ENCODE assay signal across 11 cellular contexts in the genomic region with DNA sequence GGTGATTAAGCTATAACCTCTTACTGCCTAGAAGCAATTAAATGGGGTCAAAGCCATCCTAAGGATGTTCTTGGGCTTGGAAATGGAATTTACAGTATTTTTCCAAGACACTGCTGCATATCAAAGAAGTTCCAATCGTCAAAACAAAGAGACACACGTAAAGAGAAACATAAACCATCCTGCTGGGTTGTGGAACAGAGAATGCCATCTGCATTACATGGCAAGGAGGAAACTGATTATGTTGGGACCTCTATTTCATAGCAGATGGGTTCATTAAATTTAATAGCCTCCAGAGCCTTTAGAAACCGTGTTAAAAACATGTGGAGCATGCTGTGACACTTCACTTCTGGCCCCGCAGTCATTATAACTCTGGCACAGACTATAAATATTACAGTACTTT.
"Had no signal": no experiment of that assay in that cellular context is flagged by ENCODE, and none has a peak within 500 bp of the region (broad histone marks: within the 10 kb centered on the region; RNA-seq: fewer than 3 reads in every experiment).

No MANE protein-coding gene starts in this region.

- H3K4me3 Mint-ChIP-seq: activated CD4-positive, alpha-beta memory T cell treated with anti-CD3 and anti-CD28 coated beads, Interleukin-2, amount 10 ng/mL, durations not matched to agents 7 days and 5 days; activated naive CD8-positive, alpha-beta T cell treated with anti-CD3 and anti-CD28 coated beads for 36 hours; memory B cell; nephron; stimulated activated naive CD8-positive, alpha-beta T cell treated with anti-CD3 and anti-CD28 coated beads, Interleukin-15, Interleukin-2, amounts not matched to agents 100 ng/mL and 50 ng/mL, for 24 hours had no signal

- H3K27me3 ChIP-seq: breast epithelium, left lung, upper lobe of right lung had no signal

- H3K27ac ChIP-seq: breast epithelium, left lung, upper lobe of right lung had no signal

- H3K9me3 ChIP-seq: breast epithelium, left lung, upper lobe of right lung had no signal

- H3K36me3 ChIP-seq: breast epithelium, left lung, upper lobe of right lung had no signal

- H3K27me3 Mint-ChIP-seq: activated CD4-positive, alpha-beta memory T cell treated with anti-CD3 and anti-CD28 coated beads, Interleukin-2, amount 10 ng/mL, durations not matched to agents 7 days and 5 days; stimulated activated naive CD8-positive, alpha-beta T cell treated with anti-CD3 and anti-CD28 coated beads, Interleukin-15, Interleukin-2, amounts not matched to agents 100 ng/mL and 50 ng/mL, for 24 hours had no signal

- ATAC-seq: left lung, upper lobe of right lung had no signal

- H3K27ac Mint-ChIP-seq: activated CD4-positive, alpha-beta memory T cell treated with anti-CD3 and anti-CD28 coated beads, Interleukin-2, amount 10 ng/mL, durations not matched to agents 7 days and 5 days; activated naive CD8-positive, alpha-beta T cell treated with anti-CD3 and anti-CD28 coated beads for 36 hours; memory B cell; nephron; stimulated activated naive CD8-positive, alpha-beta T cell treated with anti-CD3 and anti-CD28 coated beads, Interleukin-15, Interleukin-2, amounts not matched to agents 100 ng/mL and 50 ng/mL, for 24 hours had no signal

- H3K4me1 ChIP-seq: breast epithelium, left lung, upper lobe of right lung had no signal

- H3K36me3 Mint-ChIP-seq: activated naive CD8-positive, alpha-beta T cell treated with anti-CD3 and anti-CD28 coated beads for 36 hours; memory B cell had no signal

- H3K4me3 ChIP-seq: breast epithelium, left lung, upper lobe of right lung had no signal

- H3K9me3 Mint-ChIP-seq: activated naive CD8-positive, alpha-beta T cell treated with anti-CD3 and anti-CD28 coated beads for 36 hours; nephron; stimulated activated naive CD8-positive, alpha-beta T cell treated with anti-CD3 and anti-CD28 coated beads, Interleukin-15, Interleukin-2, amounts not matched to agents 100 ng/mL and 50 ng/mL, for 24 hours had no signal

- DNase-seq: activated CD4-positive, alpha-beta memory T cell treated with anti-CD3 and anti-CD28 coated beads, Interleukin-2, amount 10 ng/mL, durations not matched to agents 7 days and 5 days; activated gamma-delta T cell treated with Interleukin-2 at 50 U/mL for 16 hours; activated naive CD8-positive, alpha-beta T cell treated with anti-CD3 and anti-CD28 coated beads for 36 hours; activated T-cell treated with anti-CD3 and anti-CD28 coated beads, Interleukin-2, amount 50 U/mL, for 48 hours; left lung; stimulated activated CD4-positive, alpha-beta T cell treated with anti-CD3 and anti-CD28 coated beads, Interleukin-4, amount 100 ng/mL, for 1 hour; upper lobe of right lung had no signal

- H3K4me1 Mint-ChIP-seq: activated CD4-positive, alpha-beta memory T cell treated with anti-CD3 and anti-CD28 coated beads, Interleukin-2, amount 10 ng/mL, durations not matched to agents 7 days and 5 days; activated naive CD8-positive, alpha-beta T cell treated with anti-CD3 and anti-CD28 coated beads for 36 hours; memory B cell; nephron had no signal
